In the genomic region with DNA sequence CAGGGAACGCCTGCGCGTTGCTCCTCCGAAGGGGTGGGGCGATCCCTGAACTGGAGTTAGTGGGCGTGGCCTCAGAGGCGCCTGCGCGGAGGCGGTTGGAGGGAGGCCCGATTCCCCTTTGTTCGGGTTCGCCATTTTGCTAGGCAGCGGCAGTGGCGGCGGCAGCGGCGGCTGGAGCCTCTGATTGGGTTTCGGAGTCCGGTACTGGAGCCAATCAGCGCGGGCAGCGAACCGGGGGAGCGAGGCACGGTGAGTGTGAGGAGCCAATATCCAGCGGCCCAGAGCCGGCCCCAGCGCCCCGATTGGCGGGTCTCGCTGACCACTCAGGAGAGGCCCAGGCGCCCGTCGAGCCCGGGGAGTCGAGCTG, we compare ENCODE assay signal across 1 cellular context.
TF ChIP-seq lines count a peak whose summit lies in the region.

NFYA (plus strand) TSS at position 139 of the 367 bp plus-strand sequence. CDS start 6,116 bp downstream, outside the sequence.

TF ChIP-seq in K562, 482 proteins besides CTCF, POLR2A, EP300 and RAD21 (continued from another document and continues in another):
- TF ChIP-seq CEBPZ (IDR thresholded peaks at IDR 0.05; ENCODE audit: borderline replicate concordance, low read depth, low read length): no peak
- no peak for TF ChIP-seq BCL6 (CRISPR knock-in tag; IDR thresholded peaks at IDR 0.05)
- no peak for TF ChIP-seq ZBTB49 (CRISPR knock-in tag; IDR thresholded peaks at IDR 0.05; ENCODE audit: borderline replicate concordance)
- TF ChIP-seq HDAC6 (IDR thresholded peaks at IDR 0.05; ENCODE audit: low read depth, low read length): no peak
- TF ChIP-seq TEAD2 (tag; IDR thresholded peaks at IDR 0.05): no peak
- TF ChIP-seq TEAD1 (CRISPR knock-in tag; IDR thresholded peaks at IDR 0.05): no peak
- no peak for TF ChIP-seq LARP7 (IDR thresholded peaks at IDR 0.05)
- TF ChIP-seq CBFA2T3 (IDR thresholded peaks at IDR 0.05): no peak
- TF ChIP-seq GATAD2B (IDR thresholded peaks at IDR 0.05; ENCODE audit: borderline replicate concordance): no peak
- TF ChIP-seq GABPA (tag; conservative IDR thresholded peaks at IDR 0.05; ENCODE audit: low read depth): no peak
- TF ChIP-seq ZNF282 (CRISPR knock-in tag; IDR thresholded peaks at IDR 0.05): no peak
- no peak for TF ChIP-seq RBM17 (IDR thresholded peaks at IDR 0.05; ENCODE audit: borderline replicate concordance, low read depth, low read length)
- no peak for TF ChIP-seq RNF219 (CRISPR knock-in tag; IDR thresholded peaks at IDR 0.05)
- TF ChIP-seq LCOR (CRISPR knock-in tag; IDR thresholded peaks at IDR 0.05): no peak
- TF ChIP-seq ETS1 (conservative IDR thresholded peaks at IDR 0.05; ENCODE audit: control insufficient read depth, low read depth, low read length): no peak
- TF ChIP-seq MTA2 (IDR thresholded peaks at IDR 0.05; ENCODE audit: low read depth): no peak
- TF ChIP-seq, protein P1, sequence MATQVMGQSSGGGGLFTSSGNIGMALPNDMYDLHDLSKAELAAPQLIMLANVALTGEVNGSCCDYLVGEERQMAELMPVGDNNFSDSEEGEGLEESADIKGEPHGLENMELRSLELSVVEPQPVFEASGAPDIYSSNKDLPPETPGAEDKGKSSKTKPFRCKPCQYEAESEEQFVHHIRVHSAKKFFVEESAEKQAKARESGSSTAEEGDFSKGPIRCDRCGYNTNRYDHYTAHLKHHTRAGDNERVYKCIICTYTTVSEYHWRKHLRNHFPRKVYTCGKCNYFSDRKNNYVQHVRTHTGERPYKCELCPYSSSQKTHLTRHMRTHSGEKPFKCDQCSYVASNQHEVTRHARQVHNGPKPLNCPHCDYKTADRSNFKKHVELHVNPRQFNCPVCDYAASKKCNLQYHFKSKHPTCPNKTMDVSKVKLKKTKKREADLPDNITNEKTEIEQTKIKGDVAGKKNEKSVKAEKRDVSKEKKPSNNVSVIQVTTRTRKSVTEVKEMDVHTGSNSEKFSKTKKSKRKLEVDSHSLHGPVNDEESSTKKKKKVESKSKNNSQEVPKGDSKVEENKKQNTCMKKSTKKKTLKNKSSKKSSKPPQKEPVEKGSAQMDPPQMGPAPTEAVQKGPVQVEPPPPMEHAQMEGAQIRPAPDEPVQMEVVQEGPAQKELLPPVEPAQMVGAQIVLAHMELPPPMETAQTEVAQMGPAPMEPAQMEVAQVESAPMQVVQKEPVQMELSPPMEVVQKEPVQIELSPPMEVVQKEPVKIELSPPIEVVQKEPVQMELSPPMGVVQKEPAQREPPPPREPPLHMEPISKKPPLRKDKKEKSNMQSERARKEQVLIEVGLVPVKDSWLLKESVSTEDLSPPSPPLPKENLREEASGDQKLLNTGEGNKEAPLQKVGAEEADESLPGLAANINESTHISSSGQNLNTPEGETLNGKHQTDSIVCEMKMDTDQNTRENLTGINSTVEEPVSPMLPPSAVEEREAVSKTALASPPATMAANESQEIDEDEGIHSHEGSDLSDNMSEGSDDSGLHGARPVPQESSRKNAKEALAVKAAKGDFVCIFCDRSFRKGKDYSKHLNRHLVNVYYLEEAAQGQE (CRISPR knock-in tag; IDR thresholded peaks at IDR 0.05; ENCODE audit: low read depth): no peak
- TF ChIP-seq HNRNPH1 (optimal IDR thresholded peaks at IDR 0.05; ENCODE audit: low read depth, low read length): no peak
- TF ChIP-seq TEAD4 (IDR thresholded peaks at IDR 0.05; ENCODE audit: low read length): no peak
- no peak for TF ChIP-seq TEAD4 (CRISPR knock-in tag; IDR thresholded peaks at IDR 0.05; ENCODE audit: borderline replicate concordance)
- TF ChIP-seq, protein P2, sequence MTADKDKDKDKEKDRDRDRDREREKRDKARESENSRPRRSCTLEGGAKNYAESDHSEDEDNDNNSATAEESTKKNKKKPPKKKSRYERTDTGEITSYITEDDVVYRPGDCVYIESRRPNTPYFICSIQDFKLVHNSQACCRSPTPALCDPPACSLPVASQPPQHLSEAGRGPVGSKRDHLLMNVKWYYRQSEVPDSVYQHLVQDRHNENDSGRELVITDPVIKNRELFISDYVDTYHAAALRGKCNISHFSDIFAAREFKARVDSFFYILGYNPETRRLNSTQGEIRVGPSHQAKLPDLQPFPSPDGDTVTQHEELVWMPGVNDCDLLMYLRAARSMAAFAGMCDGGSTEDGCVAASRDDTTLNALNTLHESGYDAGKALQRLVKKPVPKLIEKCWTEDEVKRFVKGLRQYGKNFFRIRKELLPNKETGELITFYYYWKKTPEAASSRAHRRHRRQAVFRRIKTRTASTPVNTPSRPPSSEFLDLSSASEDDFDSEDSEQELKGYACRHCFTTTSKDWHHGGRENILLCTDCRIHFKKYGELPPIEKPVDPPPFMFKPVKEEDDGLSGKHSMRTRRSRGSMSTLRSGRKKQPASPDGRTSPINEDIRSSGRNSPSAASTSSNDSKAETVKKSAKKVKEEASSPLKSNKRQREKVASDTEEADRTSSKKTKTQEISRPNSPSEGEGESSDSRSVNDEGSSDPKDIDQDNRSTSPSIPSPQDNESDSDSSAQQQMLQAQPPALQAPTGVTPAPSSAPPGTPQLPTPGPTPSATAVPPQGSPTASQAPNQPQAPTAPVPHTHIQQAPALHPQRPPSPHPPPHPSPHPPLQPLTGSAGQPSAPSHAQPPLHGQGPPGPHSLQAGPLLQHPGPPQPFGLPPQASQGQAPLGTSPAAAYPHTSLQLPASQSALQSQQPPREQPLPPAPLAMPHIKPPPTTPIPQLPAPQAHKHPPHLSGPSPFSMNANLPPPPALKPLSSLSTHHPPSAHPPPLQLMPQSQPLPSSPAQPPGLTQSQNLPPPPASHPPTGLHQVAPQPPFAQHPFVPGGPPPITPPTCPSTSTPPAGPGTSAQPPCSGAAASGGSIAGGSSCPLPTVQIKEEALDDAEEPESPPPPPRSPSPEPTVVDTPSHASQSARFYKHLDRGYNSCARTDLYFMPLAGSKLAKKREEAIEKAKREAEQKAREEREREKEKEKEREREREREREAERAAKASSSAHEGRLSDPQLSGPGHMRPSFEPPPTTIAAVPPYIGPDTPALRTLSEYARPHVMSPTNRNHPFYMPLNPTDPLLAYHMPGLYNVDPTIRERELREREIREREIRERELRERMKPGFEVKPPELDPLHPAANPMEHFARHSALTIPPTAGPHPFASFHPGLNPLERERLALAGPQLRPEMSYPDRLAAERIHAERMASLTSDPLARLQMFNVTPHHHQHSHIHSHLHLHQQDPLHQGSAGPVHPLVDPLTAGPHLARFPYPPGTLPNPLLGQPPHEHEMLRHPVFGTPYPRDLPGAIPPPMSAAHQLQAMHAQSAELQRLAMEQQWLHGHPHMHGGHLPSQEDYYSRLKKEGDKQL (CRISPR knock-in tag; IDR thresholded peaks at IDR 0.05; ENCODE audit: borderline replicate concordance): no peak
- no peak for TF ChIP-seq USF1 (CRISPR knock-in tag; IDR thresholded peaks at IDR 0.05)
- no peak for TF ChIP-seq CHAMP1 (IDR thresholded peaks at IDR 0.05)
- no peak for TF ChIP-seq NFIC (IDR thresholded peaks at IDR 0.05)
- TF ChIP-seq ESRRB (CRISPR knock-in tag; IDR thresholded peaks at IDR 0.05; ENCODE audit: borderline replicate concordance): no peak
- TF ChIP-seq, protein P3, sequence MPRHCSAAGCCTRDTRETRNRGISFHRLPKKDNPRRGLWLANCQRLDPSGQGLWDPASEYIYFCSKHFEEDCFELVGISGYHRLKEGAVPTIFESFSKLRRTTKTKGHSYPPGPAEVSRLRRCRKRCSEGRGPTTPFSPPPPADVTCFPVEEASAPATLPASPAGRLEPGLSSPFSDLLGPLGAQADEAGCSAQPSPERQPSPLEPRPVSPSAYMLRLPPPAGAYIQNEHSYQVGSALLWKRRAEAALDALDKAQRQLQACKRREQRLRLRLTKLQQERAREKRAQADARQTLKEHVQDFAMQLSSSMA (CRISPR knock-in tag; IDR thresholded peaks at IDR 0.05): no peak
- TF ChIP-seq KDM4B (IDR thresholded peaks at IDR 0.05; ENCODE audit: borderline replicate concordance in 2 of 2, low read depth in 1 of 2): no peak
- TF ChIP-seq POLR2G (IDR thresholded peaks at IDR 0.05; ENCODE audit: low read depth, low read length): no peak
- TF ChIP-seq MAFF (IDR thresholded peaks at IDR 0.05; ENCODE audit: low read length): no peak
